26 cellular contexts compared by ENCODE assay signal in genomic region chr4:173801876-173802713, GRCh38.
DNase-seq lines count a peak whose midpoint lies in the region; ATAC-seq and TF ChIP-seq lines count a peak whose summit lies in the region.
"Had no signal": no experiment of that assay in that cellular context is flagged by ENCODE, and none has a peak within 500 bp of the region (broad histone marks: within the 10 kb centered on the region; RNA-seq: fewer than 3 reads in every experiment).

No MANE protein-coding gene starts in this region.

- no peaks in the 10 kb centered on the region for H3K79me2 ChIP-seq in GM23248 (ENCODE audit: insufficient read depth)

- TF ChIP-seq CTCF in fibroblast of pulmonary artery (IDR thresholded peaks at IDR 0.05; ENCODE audit: low read length, missing control alignments) (no peak), sigmoid colon (IDR thresholded peaks at IDR 0.05) (no peak)

- DNase-seq in GM23248 (peak; percentile 33), SK-N-MC (ENCODE audit: low read depth, low spot score) (no peak), fibroblast of pulmonary artery (ENCODE audit: low read depth) (peak; percentile 7), sigmoid colon (no peak), COLO668 (lab: John Stamatoyannopoulos, UW; ENCODE audit: unreplicated experiment) (no peak), middle frontal gyrus (ENCODE audit: extremely low spot score, low spot score) (no peak)
- DNase-seq: activated B cell treated with CpG ODN at 0.5 μM for 24 hours; activated CD4-positive, alpha-beta T cell treated with anti-CD3 and anti-CD28 coated beads, Interleukin-2, amount 10 ng/mL, durations not matched to agents 7 days and 5 days; activated effector memory CD4-positive, alpha-beta T cell treated with Interleukin-2 at 50 U/mL for 16 hours; anterior cingulate cortex; Calu3; DMS79 treated with DMSO at 0.1 percent for 48 hours; GDM1; glutamatergic neuron; KBM-7; NCI-H1092; NCI-H187 treated with DMSO at 0.1 percent for 48 hours; NCI-H526 treated with DMSO at 0.1 percent for 48 hours; Peyer's patch; SIG-M5; T-cell had no signal

- in situ Hi-C loops in GM23248 (cut with MboI): no loop called here

- no peaks in the 10 kb centered on the region for H4K20me1 ChIP-seq in GM23248 (ENCODE audit: insufficient read depth)

- TF ChIP-seq EP300 in sigmoid colon (IDR thresholded peaks at IDR 0.05): no peak

- H3K27ac ChIP-seq in GM23248: no peak overlapping the region
- peak overlapping the region; percentile 68 for H3K27ac ChIP-seq in SK-N-MC
- H3K27ac ChIP-seq in sigmoid colon: peak overlapping the region in 3 of 4 donors; percentile 58 to 71 (median 67)
- H3K27ac ChIP-seq: neutrophil, Peyer's patch had no signal

- H3F3A ChIP-seq in GM23248 (ENCODE audit: insufficient read depth): peaks cover 15% of the 10 kb centered on the region

- no peak for ATAC-seq in HG03469 (IDR thresholded peaks at IDR 0.05; ENCODE audit: unreplicated experiment)
- no peak for ATAC-seq in HG02759 (IDR thresholded peaks at IDR 0.05; ENCODE audit: unreplicated experiment)
- ATAC-seq: activated naive CD4-positive, alpha-beta T cell treated with anti-CD3 and anti-CD28 coated beads, Interleukin-2, amount 50 U/mL, for 72 hours; stimulated activated effector memory CD8-positive, alpha-beta T cell treated with anti-CD3 and anti-CD28 coated beads, Interleukin-12 subunit alpha, Interleukin-12 subunit beta, amount 100 ng/mL, for 72 hours; T-cell had no signal

- peak overlapping the region; percentile 28; the same call in 1 of the 2 replicates for H2AFZ ChIP-seq in GM23248

- TF ChIP-seq POLR2A in sigmoid colon (IDR thresholded peaks at IDR 0.05): no peak

- intact Hi-C loops in sigmoid colon (cut with DNase I): loop anchor here (10.0 kb wide), 1 partner anchor 353 kb away; no protein-coding TSS in a partner anchor

- H3K4me1 ChIP-seq in GM23248 (ENCODE audit: insufficient read depth): peaks cover 11% of the 10 kb centered on the region
- peaks cover 0 to 38% (median 25%) of the 10 kb centered on the region in 4 donors for H3K4me1 ChIP-seq in sigmoid colon
- H3K4me1 ChIP-seq: Peyer's patch had no signal

- H3K9me3 ChIP-seq in GM23248 (ENCODE audit: low read depth): no peaks in the 10 kb centered on the region
- H3K9me3 ChIP-seq in SK-N-MC (ENCODE audit: low read depth, low read length): no peaks in the 10 kb centered on the region
- no peaks in the 10 kb centered on the region for H3K9me3 ChIP-seq in sigmoid colon
- H3K9me3 ChIP-seq: neutrophil, Peyer's patch had no signal

- H3K27me3 ChIP-seq in GM23248 (replicated peaks; ENCODE audit: insufficient read depth): no peaks in the 10 kb centered on the region
- H3K27me3 ChIP-seq in sigmoid colon: no peaks in the 10 kb centered on the region
- H3K27me3 ChIP-seq: neutrophil, Peyer's patch had no signal

- 32 to 46% methylated on average over 2 to 3 of the region's 3 CpGs for WGBS in GM23248 (ENCODE audit: low coverage in 1 of 2, low lambda C conversion rate in 2 of 2, missing lambda C conversion rate in 2 of 2), 2 experiments
- WGBS in sigmoid colon, 2 donors: 45 to 55% methylated on average over 3 of the region's 3 CpGs

- no peak overlapping the region for H3K4me3 ChIP-seq in GM23248
- H3K4me3 ChIP-seq in SK-N-MC: peak overlapping the region; percentile 41
- no peak overlapping the region for H3K4me3 ChIP-seq in fibroblast of pulmonary artery (replicated peaks; ENCODE audit: low read depth, low read length)
- no peak overlapping the region for H3K4me3 ChIP-seq in sigmoid colon
- H3K4me3 ChIP-seq: Peyer's patch had no signal

- no peaks in the 10 kb centered on the region for H3K36me3 ChIP-seq in GM23248 (ENCODE audit: low read depth)
- no peaks in the 10 kb centered on the region for H3K36me3 ChIP-seq in SK-N-MC (ENCODE audit: insufficient read depth, low read length)
- no peaks in the 10 kb centered on the region for H3K36me3 ChIP-seq in sigmoid colon
- H3K36me3 ChIP-seq: neutrophil, Peyer's patch had no signal

- H3K9ac ChIP-seq in GM23248: no peak overlapping the region
- no peak overlapping the region for H3K9ac ChIP-seq in SK-N-MC (ENCODE audit: insufficient read length)

- peak overlapping the region; percentile 32 for H3K4me2 ChIP-seq in GM23248 (ENCODE audit: unreplicated experiment)

- H3K9me2 ChIP-seq in GM23248 (ENCODE audit: insufficient read depth): no peaks in the 10 kb centered on the region

Comparison
In these comparisons a context has a peak if more than half of its experiments do, and no peak if none do; other contexts are left out.
1. DNase-seq: peak in GM23248 (single experiment) and fibroblast of pulmonary artery (single experiment); none in SK-N-MC (single experiment), sigmoid colon (single experiment), COLO668 (single experiment) and middle frontal gyrus (single experiment).